Comparison of ENCODE assay signal across 8 cellular contexts in genomic region chr12:111685322-111685810, GRCh38. TPM values are rescaled to one million over a fixed set of nuclear protein-coding genes. Genes with fewer than 3 reads are reported as not detected.
DNase-seq lines count a peak whose midpoint lies in the region; ATAC-seq and TF ChIP-seq lines count a peak whose summit lies in the region.

No MANE protein-coding gene starts in this region.

- H3K27ac Mint-ChIP-seq in naive thymus-derived CD8-positive, alpha-beta T cell = peak overlapping the region; percentile 92 to 99 (median 96)

- peaks cover 14% of the 10 kb centered on the region for H3K36me3 ChIP-seq in H7 (replicated peaks; ENCODE audit: control insufficient read depth, insufficient read depth, low read length)
- peaks cover 13% of the 10 kb centered on the region for H3K36me3 ChIP-seq in OCI-LY3 (replicated peaks; ENCODE audit: low read depth, low read length)
- peaks cover 25% of the 10 kb centered on the region for H3K36me3 ChIP-seq in effector memory CD4-positive, alpha-beta T cell (ENCODE audit: control insufficient read depth, insufficient read depth, low read length)

- H3K4me3 Mint-ChIP-seq in naive thymus-derived CD8-positive, alpha-beta T cell = peak overlapping the region; percentile 89 to 97 (median 96)

- H3K9me3 Mint-ChIP-seq in naive thymus-derived CD8-positive, alpha-beta T cell = no peaks in the 10 kb centered on the region

- H3K4me3 ChIP-seq in GM08714 (ENCODE audit: low read length) (peak overlapping the region; percentile 83), H7 (ENCODE audit: insufficient read depth, low read depth, low read length) (peak overlapping the region; percentile 97), OCI-LY3 (ENCODE audit: low read length) (peak overlapping the region; percentile 100)
- peak overlapping the region; percentile 68 for H3K4me3 ChIP-seq in effector memory CD4-positive, alpha-beta T cell (ENCODE audit: insufficient read depth, low read depth, low read length, poor library complexity, severe bottlenecking)

- no peaks in the 10 kb centered on the region for H3K9me3 ChIP-seq in OCI-LY3 (ENCODE audit: insufficient read depth, low read length)
- no peaks in the 10 kb centered on the region for H3K9me3 ChIP-seq in effector memory CD4-positive, alpha-beta T cell (ENCODE audit: control insufficient read depth, low read length)

- H3K27me3 Mint-ChIP-seq in naive thymus-derived CD8-positive, alpha-beta T cell = peaks cover 0 to 2% (median 0%) of the 10 kb centered on the region in 5 donors

- H4K20me1 ChIP-seq in OCI-LY3 (ENCODE audit: insufficient read depth, low read length) = peaks cover 6% of the 10 kb centered on the region; the same call in 1 of the 2 replicates

- POLR2A ChIA-PET in naive thymus-derived CD8-positive, alpha-beta T cell (lab: Charles Lee) = interaction anchor here (0.6 to 1.7 kb wide), 8 partner anchors 24 to 1397 kb away, joined by 3 to 9 read pairs (median 5); partner anchors contain the start of genes ATXN2, MAPKAPK5 and NAA25

- peaks cover 0 to 30% (median 3%) of the 10 kb centered on the region in 3 donors for H3K36me3 Mint-ChIP-seq in naive thymus-derived CD8-positive, alpha-beta T cell

- H3K27me3 ChIP-seq in H7 (ENCODE audit: control insufficient read depth, insufficient read depth, low read length) (no peaks in the 10 kb centered on the region), OCI-LY3 (ENCODE audit: low read depth, low read length) (no peaks in the 10 kb centered on the region)
- no peaks in the 10 kb centered on the region for H3K27me3 ChIP-seq in effector memory CD4-positive, alpha-beta T cell (replicated peaks; ENCODE audit: control insufficient read depth, insufficient read depth, low read length, poor library complexity, severe bottlenecking)

- H2AFZ ChIP-seq in OCI-LY3 (ENCODE audit: low read depth, low read length) = no peak overlapping the region

- DNase-seq in H7 = no peak
- DNase-seq in effector memory CD4-positive, alpha-beta T cell = no peak
- no peak for DNase-seq in naive thymus-derived CD8-positive, alpha-beta T cell
- no peak for DNase-seq in NCI-H345 treated with DMSO at 0.1 percent for 48 hours (lab: John Stamatoyannopoulos, UW; ENCODE audit: unreplicated experiment)
- no peak for DNase-seq in medulla oblongata (ENCODE audit: extremely low spot score)

- ATAC-seq in naive thymus-derived CD8-positive, alpha-beta T cell = peak; percentile 5 to 8
- no peak for ATAC-seq in GM18868 (IDR thresholded peaks at IDR 0.05; ENCODE audit: unreplicated experiment)

- peaks cover 51% of the 10 kb centered on the region for H3K79me2 ChIP-seq in OCI-LY3 (ENCODE audit: low read length)

- peaks cover 18 to 47% (median 44%) of the 10 kb centered on the region in 4 donors for H3K4me1 Mint-ChIP-seq in naive thymus-derived CD8-positive, alpha-beta T cell

- H3K4me1 ChIP-seq in OCI-LY3 (ENCODE audit: low read length) = peaks cover 20% of the 10 kb centered on the region
- peaks cover 7% of the 10 kb centered on the region for H3K4me1 ChIP-seq in effector memory CD4-positive, alpha-beta T cell (ENCODE audit: control insufficient read depth, insufficient read depth, low read length, poor library complexity, severe bottlenecking)

- peak overlapping the region; percentile 77 for H3K4me2 ChIP-seq in OCI-LY3 (ENCODE audit: low read length)

- no peak for TF ChIP-seq CTCF in OCI-LY3 (IDR thresholded peaks at IDR 0.05; ENCODE audit: low read depth, low read length)

- peak overlapping the region; percentile 42 for H3K27ac ChIP-seq in OCI-LY3 (ENCODE audit: low read length)
- H3K27ac ChIP-seq in effector memory CD4-positive, alpha-beta T cell (ENCODE audit: insufficient read depth, low read length, poor library complexity, severe bottlenecking) = peak overlapping the region; percentile 73

- peak overlapping the region; percentile 98 for H3K9ac ChIP-seq in OCI-LY3 (ENCODE audit: low read length)

RNA-seq across cellular contexts. Expression of gene BRAP, which starts 0.4 kb away (rescaled TPM):
- 15.6 and 20.4 TPM in 2 replicates for total RNA-seq in H7 (2014; rRNA removed; shearing (Covaris generic))
- 10 to 100 TPM; 24.9 to 26.7 TPM for total RNA-seq in naive thymus-derived CD8-positive, alpha-beta T cell
- polyA plus RNA-seq in naive thymus-derived CD8-positive, alpha-beta T cell = 10 to 100 TPM; 17.8 to 25.1 (median 20.4) TPM

RNA-seq across cellular contexts. Expression of gene ACAD10, which starts 0.5 kb away (rescaled TPM):
- total RNA-seq in H7 (2014; rRNA removed; shearing (Covaris generic)) = 20.7 and 24.5 TPM in 2 replicates
- 10 to 100 TPM; 57.3 to 62.2 TPM for total RNA-seq in naive thymus-derived CD8-positive, alpha-beta T cell
- polyA plus RNA-seq in naive thymus-derived CD8-positive, alpha-beta T cell = 10 to 100 TPM in 2 of 3 donors, 1 to 10 TPM in 1; 9.4 to 12.9 (median 10.1) TPM
